Comparison of ENCODE assay signal across 8 cellular contexts in the genomic region with DNA sequence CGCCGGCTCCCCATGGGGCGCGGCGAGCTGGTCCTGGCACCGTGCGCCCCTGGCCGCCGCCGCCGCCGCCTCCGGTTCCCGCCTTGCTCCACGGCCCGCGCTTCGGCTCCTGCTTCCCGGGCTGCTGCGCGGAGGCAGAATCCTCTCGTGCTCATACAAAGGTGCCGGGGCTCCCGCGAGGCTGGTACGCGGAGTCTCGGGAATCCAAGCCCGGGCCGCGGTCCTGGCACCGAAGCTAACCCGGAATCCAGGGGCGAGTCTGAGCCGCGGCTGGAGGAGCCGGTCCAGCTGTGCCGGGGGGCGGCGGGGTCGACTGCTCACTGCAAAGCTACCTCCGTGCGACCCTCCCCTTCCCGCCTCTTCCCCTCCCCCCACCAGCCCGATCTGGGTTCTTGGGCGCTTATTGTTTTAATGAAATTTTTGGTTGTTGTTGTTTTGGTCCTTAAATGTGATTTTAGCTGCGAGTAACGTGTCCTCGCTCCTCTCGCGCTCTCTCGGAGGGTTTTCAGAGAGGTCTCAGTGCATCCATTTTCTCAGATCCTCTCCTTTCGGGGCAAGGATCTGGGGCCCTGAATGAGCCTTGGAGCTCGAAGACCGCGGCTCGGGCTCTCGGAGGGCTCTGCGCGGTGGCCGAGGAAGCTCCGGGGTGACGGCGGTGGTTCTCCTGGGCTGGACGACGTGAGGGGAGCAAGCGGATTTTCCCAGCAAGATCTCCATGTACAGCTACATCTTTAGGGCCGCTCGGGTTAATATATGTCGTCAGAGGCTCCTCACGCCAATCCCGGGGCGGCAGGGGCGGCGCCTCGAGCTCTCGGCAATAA. TPM values are rescaled to one million over a fixed set of nuclear protein-coding genes. Genes with fewer than 3 reads are reported as not detected.
DNase-seq lines count a peak whose midpoint lies in the region; ATAC-seq and TF ChIP-seq lines count a peak whose summit lies in the region.

Gene HAND2, minus strand, starts transcription at position 725 of the 821 bp plus-strand sequence. CDS start 940 bp downstream, outside the sequence.

- peaks cover 1% of the 10 kb centered on the region for H3K9me3 ChIP-seq in CD8-positive, alpha-beta T cell (ENCODE audit: low read length)
- H3K9me3 ChIP-seq in adipocyte (ENCODE audit: control insufficient read depth, low read length) (no peaks in the 10 kb centered on the region), iPS-20b (ENCODE audit: insufficient read depth, low read depth, low read length) (peaks cover 23% of the 10 kb centered on the region; the same call in 1 of the 2 replicates), thymus (ENCODE audit: control insufficient read depth) (peaks cover 2% of the 10 kb centered on the region)

- peak within 1 kb of the TSS; percentile 26 for H3K4me3 Mint-ChIP-seq in CD8-positive, alpha-beta T cell

- CTCF ChIA-PET in CD8-positive, alpha-beta T cell (lab: Charles Lee): interaction anchor here (1.1 kb wide), 1 partner anchor 43 kb away, joined by 3 read pairs; no protein-coding TSS in a partner anchor

- peaks cover 7% of the 10 kb centered on the region for H3K9me3 Mint-ChIP-seq in CD8-positive, alpha-beta T cell

- no peak for DNase-seq in CD8-positive, alpha-beta T cell
- DNase-seq in LHCN-M2 (ENCODE audit: low read depth) (peak; percentile 56), adipocyte (ENCODE audit: low read depth) (peak; percentile 96), cortex of kidney (lab: John Stamatoyannopoulos, UW) (no peak), anterior cingulate cortex (lab: John Stamatoyannopoulos, UW) (no peak), NCI-H1694 treated with DMSO at 0.1 percent for 48 hours (lab: John Stamatoyannopoulos, UW) (no peak)

- H3K27me3 ChIP-seq in CD8-positive, alpha-beta T cell (ENCODE audit: insufficient read depth, low read length): peaks cover 63% of the 10 kb centered on the region
- H3K27me3 ChIP-seq in adipocyte (replicated peaks; ENCODE audit: control insufficient read depth, insufficient read depth, low read length): no peaks in the 10 kb centered on the region
- H3K27me3 ChIP-seq in iPS-20b (ENCODE audit: insufficient read depth, low read length): peaks cover 98% of the 10 kb centered on the region
- peaks cover 67% of the 10 kb centered on the region for H3K27me3 ChIP-seq in thymus (ENCODE audit: control insufficient read depth, insufficient read depth)

- H3K36me3 Mint-ChIP-seq in CD8-positive, alpha-beta T cell: no peaks in the 10 kb centered on the region

- WGBS in thymus: 3% methylated on average over 77 of the region's 77 CpGs

- POLR2A ChIA-PET in CD8-positive, alpha-beta T cell (lab: Charles Lee): interaction anchor here (0.7 kb wide), 1 partner anchor 531 kb away, joined by 4 read pairs; no protein-coding TSS in a partner anchor

- H3K36me3 ChIP-seq in CD8-positive, alpha-beta T cell (ENCODE audit: insufficient read depth, low read length): no peaks in the 10 kb centered on the region
- H3K36me3 ChIP-seq in adipocyte (ENCODE audit: control insufficient read depth, insufficient read depth, low read length, severe bottlenecking): peaks cover 4% of the 10 kb centered on the region
- H3K36me3 ChIP-seq in iPS-20b (ENCODE audit: insufficient read depth, low read depth, low read length): no peaks in the 10 kb centered on the region
- H3K36me3 ChIP-seq in thymus (ENCODE audit: control insufficient read depth, insufficient read depth): no peaks in the 10 kb centered on the region

- intact Hi-C loops in CD8-positive, alpha-beta T cell (cut with DNase I, micrococcal nuclease): no loop called here

- peaks cover 11% of the 10 kb centered on the region for H3K4me1 ChIP-seq in CD8-positive, alpha-beta T cell (ENCODE audit: insufficient read depth, low read length)
- peaks cover 17% of the 10 kb centered on the region for H3K4me1 ChIP-seq in adipocyte (ENCODE audit: control insufficient read depth, insufficient read depth, low read length)
- H3K4me1 ChIP-seq in iPS-20b (ENCODE audit: insufficient read depth, low read length): peaks cover 10% of the 10 kb centered on the region; the same call in 1 of the 2 replicates
- no peaks in the 10 kb centered on the region for H3K4me1 ChIP-seq in thymus (ENCODE audit: control insufficient read depth, insufficient read depth, low read length)

- H3K27me3 Mint-ChIP-seq in CD8-positive, alpha-beta T cell (ENCODE audit: low read depth): peaks cover 79% of the 10 kb centered on the region

- no peak within 1 kb of the TSS for H3K27ac Mint-ChIP-seq in CD8-positive, alpha-beta T cell

- H3K4me1 Mint-ChIP-seq in CD8-positive, alpha-beta T cell (ENCODE audit: low read depth): peaks cover 26% of the 10 kb centered on the region

- H3K4me3 ChIP-seq in CD8-positive, alpha-beta T cell (ENCODE audit: low read depth, low read length): peak within 1 kb of the TSS; percentile 7
- peak within 1 kb of the TSS; percentile 97 for H3K4me3 ChIP-seq in adipocyte (ENCODE audit: low read length)
- H3K4me3 ChIP-seq in iPS-20b (ENCODE audit: low read length): peak within 1 kb of the TSS; percentile 55
- peak within 1 kb of the TSS; percentile 14 for H3K4me3 ChIP-seq in thymus (ENCODE audit: low read length)

- H3K9ac ChIP-seq in adipocyte (ENCODE audit: low read length) (peak within 1 kb of the TSS; percentile 98), iPS-20b (ENCODE audit: low read depth, low read length) (no peak within 1 kb of the TSS)

- ATAC-seq in CD8-positive, alpha-beta T cell: no peak

- TF ChIP-seq CTCF in CD8-positive, alpha-beta T cell (IDR thresholded peaks at IDR 0.05): no peak

- no peak within 1 kb of the TSS for H3K27ac ChIP-seq in CD8-positive, alpha-beta T cell (ENCODE audit: low read depth, low read length)
- H3K27ac ChIP-seq in iPS-20b (ENCODE audit: low read length) (no peak within 1 kb of the TSS), thymus (ENCODE audit: low read depth) (no peak within 1 kb of the TSS)

RNA-seq across cellular contexts. Expression of gene HAND2, which starts in this region (rescaled TPM):
- not detected for total RNA-seq in CD8-positive, alpha-beta T cell
- 0.17 and 0.71 TPM in 2 replicates for total RNA-seq in LHCN-M2 (2014; rRNA removed)
- 0.15 TPM for polyA plus RNA-seq in LHCN-M2 (2012)
- polyA plus RNA-seq in thymus: 1.2 TPM

Comparison
In these comparisons a context has a peak if more than half of its experiments do, and no peak if none do; other contexts are left out.
1. Peak in DNase-seq in LHCN-M2; RNA of the gene not detected or under 1 TPM.
2. H3K4me3 ChIP-seq: peak in every context shown above with its lines; median percentile 97 in adipocyte; 55 in iPS-20b; 14 in thymus; 7 in CD8-positive, alpha-beta T cell.